Comparison of ENCODE assay signal across 10 cellular contexts in genomic region chr2:171260471-171261424, GRCh38.
DNase-seq lines count a peak whose midpoint lies in the region; ATAC-seq, FAIRE-seq and TF ChIP-seq lines count a peak whose summit lies in the region.
"Had no signal": no experiment of that assay in that cellular context is flagged by ENCODE, and none has a peak within 500 bp of the region (broad histone marks: within the 10 kb centered on the region; RNA-seq: fewer than 3 reads in every experiment).

No MANE protein-coding gene starts in this region.

- ATAC-seq in DND-41 (ENCODE audit: insufficient read depth, low read depth) (peak; percentile 80), HG02798 (IDR thresholded peaks at IDR 0.05; ENCODE audit: poor library complexity, unreplicated experiment) (peak; percentile 46), T-helper 17 cell (peak; percentile 57), sciatic nerve (no peak), GM21528 (IDR thresholded peaks at IDR 0.05; ENCODE audit: low FRiP score, unreplicated experiment) (no peak)

- H3K9me3 ChIP-seq in DND-41 (ENCODE audit: insufficient read depth, low read length, severe bottlenecking), result no peaks in the 10 kb centered on the region
- no peaks in the 10 kb centered on the region for H3K9me3 ChIP-seq in T-helper 17 cell (ENCODE audit: control insufficient read depth, low read length, poor library complexity, severe bottlenecking)
- H3K9me3 ChIP-seq in iPS DF 6.9 (ENCODE audit: control insufficient read depth, insufficient read depth, low read length), result no peaks in the 10 kb centered on the region

- H3K27me3 ChIP-seq in DND-41 (ENCODE audit: insufficient read depth, low read length, poor library complexity), result no peaks in the 10 kb centered on the region
- H3K27me3 ChIP-seq in iPS DF 6.9 (ENCODE audit: control insufficient read depth, insufficient read depth, low read length), result no peaks in the 10 kb centered on the region

- no CpG with 5 or more reads among the region's 6 CpGs for WGBS in iPS DF 6.9 (ENCODE audit: insufficient coverage, insufficient read length)

- no peak overlapping the region for H3K9ac ChIP-seq in DND-41 (ENCODE audit: low read depth, low read length)

- H3K4me3 Mint-ChIP-seq in T-helper 17 cell (no peak overlapping the region), HFFc6 (no peak overlapping the region)

- DNase-seq in DND-41 (no peak), T-helper 17 cell (no peak), iPS DF 6.9 (ENCODE audit: low read depth, low spot score) (peak; percentile 35), sciatic nerve (ENCODE audit: low spot score) (no peak), H54 (ENCODE audit: insufficient read length, low spot score) (no peak), HFFc6 (no peak)
- DNase-seq: NCI-H2171 had no signal

- H3K4me3 ChIP-seq in DND-41 (ENCODE audit: low read depth in 1 of 2, low read length in 2 of 2) (no peak overlapping the region), iPS DF 6.9 (ENCODE audit: low read length) (no peak overlapping the region)

- H3K27ac Mint-ChIP-seq in T-helper 17 cell (peak overlapping the region; percentile 65), HFFc6 (no peak overlapping the region)

- no peaks in the 10 kb centered on the region for H3K79me2 ChIP-seq in DND-41 (ENCODE audit: insufficient read depth, low read length)

- H3K4me1 Mint-ChIP-seq in T-helper 17 cell (peaks cover 21% of the 10 kb centered on the region), HFFc6 (ENCODE audit: low read depth) (0 out of 2 replicates have a peak, but pooled peaks cover 9% of the 10 kb centered on the region)

- H4K20me1 ChIP-seq in DND-41 (ENCODE audit: insufficient read depth, low read length), result no peaks in the 10 kb centered on the region

- H3K36me3 ChIP-seq in DND-41 (ENCODE audit: insufficient read depth, low read length) (no peaks in the 10 kb centered on the region), iPS DF 6.9 (ENCODE audit: control insufficient read depth, insufficient read depth, low read length) (no peaks in the 10 kb centered on the region)

- H3K9me3 Mint-ChIP-seq in HFFc6, result no peaks in the 10 kb centered on the region

- no peaks in the 10 kb centered on the region for H3K36me3 Mint-ChIP-seq in T-helper 17 cell (ENCODE audit: low read depth)
- no peaks in the 10 kb centered on the region for H3K36me3 Mint-ChIP-seq in HFFc6 (ENCODE audit: low read depth)

- H3K27me3 Mint-ChIP-seq in T-helper 17 cell (no peaks in the 10 kb centered on the region), HFFc6 (ENCODE audit: insufficient read depth) (no peaks in the 10 kb centered on the region)

- peak overlapping the region; percentile 10 for H3K4me2 ChIP-seq in DND-41 (ENCODE audit: insufficient read depth, low read length)

- peak overlapping the region; percentile 15 for H3K27ac ChIP-seq in DND-41 (ENCODE audit: low read length)
- H3K27ac ChIP-seq in iPS DF 6.9 (ENCODE audit: low read length), result peak overlapping the region; percentile 68

- peak overlapping the region; percentile 0; the same call in 1 of the 2 replicates for H2AFZ ChIP-seq in DND-41 (ENCODE audit: low read depth, low read length)

- intact Hi-C loops in sciatic nerve (cut with DNase I), result no loop called here

- TF ChIP-seq CTCF in DND-41 (IDR thresholded peaks at IDR 0.05; ENCODE audit: borderline replicate concordance, extremely low read depth, low read length, poor library complexity, severe bottlenecking) (peak; percentile 38), HFFc6 (IDR thresholded peaks at IDR 0.05) (no peak)

- no peak for FAIRE-seq in H54 (lab: Jason Lieb, UNC)
- FAIRE-seq: endometrium had no signal

- peaks cover 15% of the 10 kb centered on the region for H3K4me1 ChIP-seq in DND-41 (ENCODE audit: insufficient read depth, low read length)
- no peaks in the 10 kb centered on the region for H3K4me1 ChIP-seq in iPS DF 6.9 (ENCODE audit: control insufficient read depth, insufficient read depth, low read length)

- TF ChIP-seq POLR2A in H54 (IDR thresholded peaks at IDR 0.05; ENCODE audit: low read depth, low read length), result no peak

Comparison
In these comparisons a context has a peak if more than half of its experiments do, and no peak if none do; other contexts are left out.
1. ATAC-seq: peak in DND-41 (single experiment), HG02798 (single experiment) and T-helper 17 cell (single experiment); none in sciatic nerve (single experiment) and GM21528 (single experiment).